In the genomic region with DNA sequence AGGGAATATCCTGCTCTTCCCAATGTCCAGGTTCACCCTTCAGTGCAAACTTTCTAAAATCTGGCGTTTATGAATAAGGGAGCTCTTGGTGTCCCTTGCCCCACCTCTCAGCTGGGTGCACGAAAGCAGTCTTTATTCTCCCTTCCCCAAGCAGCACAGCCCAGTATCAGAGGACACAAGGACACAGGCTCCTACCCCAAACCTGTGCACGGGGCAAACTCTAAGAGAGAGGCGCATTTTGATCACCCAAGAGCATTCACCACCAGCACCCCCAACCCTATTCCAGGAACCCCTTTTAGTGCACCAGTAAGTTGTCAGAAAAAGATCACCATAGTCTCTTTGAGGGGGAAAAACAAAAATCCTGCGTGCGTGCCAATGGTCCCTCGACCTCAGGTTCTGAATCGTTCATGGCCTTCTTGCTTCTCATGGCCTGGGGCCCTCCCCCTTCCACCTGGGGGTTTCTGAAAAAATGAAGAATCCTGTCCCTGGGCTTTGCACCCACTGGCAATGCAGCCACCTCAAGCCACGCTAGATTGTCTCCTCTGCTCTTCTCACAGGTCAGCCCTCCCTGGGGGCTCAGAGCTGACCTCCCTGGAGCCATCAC, we compare ENCODE assay signal across 26 cellular contexts.
DNase-seq lines count a peak whose midpoint lies in the region; ATAC-seq, FAIRE-seq and TF ChIP-seq lines count a peak whose summit lies in the region.
"Had no signal": no experiment of that assay in that cellular context is flagged by ENCODE, and none has a peak within 500 bp of the region (broad histone marks: within the 10 kb centered on the region; RNA-seq: fewer than 3 reads in every experiment).

No MANE protein-coding gene starts in this region.

- CTCF ChIA-PET in activated CD8-positive, alpha-beta memory T cell treated with anti-CD3 and anti-CD28 coated beads, Interleukin-2, amount 10 ng/mL, durations not matched to agents 7 days and 5 days (lab: Charles Lee): no interaction called here

- H3K4me3 Mint-ChIP-seq in activated CD8-positive, alpha-beta memory T cell treated with anti-CD3 and anti-CD28 coated beads, Interleukin-2, amount 10 ng/mL, durations not matched to agents 7 days and 5 days: no peak overlapping the region
- H3K4me3 Mint-ChIP-seq: CD14-positive monocyte; CD4-positive, alpha-beta T cell; CD8-positive, alpha-beta memory T cell had no signal

- H3K27ac Mint-ChIP-seq in activated CD8-positive, alpha-beta memory T cell treated with anti-CD3 and anti-CD28 coated beads, Interleukin-2, amount 10 ng/mL, durations not matched to agents 7 days and 5 days: no peak overlapping the region
- H3K27ac Mint-ChIP-seq: CD4-positive, alpha-beta T cell; CD8-positive, alpha-beta memory T cell had no signal

- H3K4me1 ChIP-seq in right atrium auricular region (no peaks in the 10 kb centered on the region), lung (ENCODE audit: control insufficient read depth in 2 of 2, insufficient read depth in 2 of 2, low read length in 2 of 2) (no peaks in the 10 kb centered on the region)
- H3K4me1 ChIP-seq: A549, BE2C had no signal

- H3K9me3 ChIP-seq in right atrium auricular region (no peaks in the 10 kb centered on the region), lung (ENCODE audit: control insufficient read depth in 2 of 2, insufficient read depth in 1 of 2, low read length in 1 of 2) (no peaks in the 10 kb centered on the region)
- H3K9me3 ChIP-seq: BE2C had no signal

- H3K36me3 ChIP-seq in right atrium auricular region: no peaks in the 10 kb centered on the region
- no peaks in the 10 kb centered on the region for H3K36me3 ChIP-seq in lung (ENCODE audit: control insufficient read depth in 2 of 2, insufficient read depth in 2 of 2, low read length in 2 of 2)
- H3K36me3 ChIP-seq: BE2C; BLaER1 treated with 17β-estradiol and CSF1 and Interleukin-3, amounts not matched to agents 10 nM and 100 nM had no signal

- no peak for FAIRE-seq in H54 (lab: Jason Lieb, UNC)
- FAIRE-seq: A549, GM12891, GM18507 had no signal

- H3K27me3 ChIP-seq in right atrium auricular region (no peaks in the 10 kb centered on the region), lung (ENCODE audit: control insufficient read depth, insufficient read depth) (no peaks in the 10 kb centered on the region)
- H3K27me3 ChIP-seq: BLaER1 treated with 17β-estradiol and CSF1 and Interleukin-3, amounts not matched to agents 10 nM and 100 nM had no signal

- H3K27ac ChIP-seq in right atrium auricular region (no peak overlapping the region), lung (ENCODE audit: low read depth in 1 of 2, low read length in 1 of 2) (no peak overlapping the region)
- H3K27ac ChIP-seq: A549; BLaER1 treated with 17β-estradiol and CSF1 and Interleukin-3, amounts not matched to agents 10 nM and 100 nM had no signal

- ATAC-seq in activated CD8-positive, alpha-beta memory T cell treated with anti-CD3 and anti-CD28 coated beads, Interleukin-2, amount 10 ng/mL, durations not matched to agents 7 days and 5 days: no peak
- ATAC-seq in left cardiac atrium (no peak), lung (ENCODE audit: insufficient read depth, low FRiP score) (no peak), GM21825 (IDR thresholded peaks at IDR 0.05; ENCODE audit: unreplicated experiment) (no peak)
- ATAC-seq: A549 had no signal

- no peaks in the 10 kb centered on the region for H3K36me3 Mint-ChIP-seq in activated CD8-positive, alpha-beta memory T cell treated with anti-CD3 and anti-CD28 coated beads, Interleukin-2, amount 10 ng/mL, durations not matched to agents 7 days and 5 days
- H3K36me3 Mint-ChIP-seq: CD14-positive monocyte; CD8-positive, alpha-beta memory T cell had no signal

- TF ChIP-seq CTCF in right atrium auricular region (IDR thresholded peaks at IDR 0.05) (no peak), lung (IDR thresholded peaks at IDR 0.05; ENCODE audit: control extremely low read depth, extremely low read depth) (no peak)

- 94 to 97% methylated on average over 9 of the region's 9 CpGs for WGBS in lung, 2 donors

- H3K4me1 Mint-ChIP-seq in activated CD8-positive, alpha-beta memory T cell treated with anti-CD3 and anti-CD28 coated beads, Interleukin-2, amount 10 ng/mL, durations not matched to agents 7 days and 5 days: no peaks in the 10 kb centered on the region
- H3K4me1 Mint-ChIP-seq: CD8-positive, alpha-beta memory T cell had no signal

- no peak for TF ChIP-seq POLR2A in H54 (IDR thresholded peaks at IDR 0.05; ENCODE audit: low read depth, low read length)

- peaks cover 9% of the 10 kb centered on the region for H3K27me3 Mint-ChIP-seq in activated CD8-positive, alpha-beta memory T cell treated with anti-CD3 and anti-CD28 coated beads, Interleukin-2, amount 10 ng/mL, durations not matched to agents 7 days and 5 days

- peak; percentile 7 for DNase-seq in activated CD8-positive, alpha-beta memory T cell treated with anti-CD3 and anti-CD28 coated beads, Interleukin-2, amount 10 ng/mL, durations not matched to agents 7 days and 5 days
- no peak for DNase-seq in activated CD8-positive, alpha-beta memory T cell treated with anti-CD3 and anti-CD28 coated beads, Interleukin-2, amount 50 U/mL, for 4 hours
- DNase-seq in right atrium auricular region (ENCODE audit: low spot score): peak; percentile 38
- DNase-seq in left cardiac atrium: no peak
- DNase-seq in lung (ENCODE audit: low spot score): peak; percentile 19
- DNase-seq in H54 (ENCODE audit: insufficient read length, low spot score): no peak
- DNase-seq: 8988T; ACHN; AML-193; BE2C; Calu3; CD4-positive, alpha-beta T cell; CD8-positive, alpha-beta memory T cell; COR-L47; DMS53; DMS79 treated with DMSO at 0.1 percent for 48 hours; GF-D8; GOT3; H7; HCEC 1CT had no signal

- intact Hi-C loops in left cardiac atrium (cut with DNase I): no loop called here

- no peaks in the 10 kb centered on the region for H3K9me3 Mint-ChIP-seq in activated CD8-positive, alpha-beta memory T cell treated with anti-CD3 and anti-CD28 coated beads, Interleukin-2, amount 10 ng/mL, durations not matched to agents 7 days and 5 days (ENCODE audit: low read depth)
- H3K9me3 Mint-ChIP-seq: CD4-positive, alpha-beta T cell; CD8-positive, alpha-beta memory T cell had no signal

- H3K4me3 ChIP-seq in right atrium auricular region: no peak overlapping the region
- no peak overlapping the region for H3K4me3 ChIP-seq in lung
- H3K4me3 ChIP-seq: A549; BLaER1 treated with 17β-estradiol and CSF1 and Interleukin-3, amounts not matched to agents 10 nM and 100 nM had no signal

Comparison
In these comparisons a context has a peak if more than half of its experiments do, and no peak if none do; other contexts are left out.
1. DNase-seq: peak in activated CD8-positive, alpha-beta memory T cell treated with anti-CD3 and anti-CD28 coated beads, Interleukin-2, amount 10 ng/mL, durations not matched to agents 7 days and 5 days (single experiment), right atrium auricular region (single experiment) and lung (single experiment); none in activated CD8-positive, alpha-beta memory T cell treated with anti-CD3 and anti-CD28 coated beads, Interleukin-2, amount 50 U/mL, for 4 hours (single experiment), left cardiac atrium (single experiment) and H54 (single experiment).